In the genomic region with DNA sequence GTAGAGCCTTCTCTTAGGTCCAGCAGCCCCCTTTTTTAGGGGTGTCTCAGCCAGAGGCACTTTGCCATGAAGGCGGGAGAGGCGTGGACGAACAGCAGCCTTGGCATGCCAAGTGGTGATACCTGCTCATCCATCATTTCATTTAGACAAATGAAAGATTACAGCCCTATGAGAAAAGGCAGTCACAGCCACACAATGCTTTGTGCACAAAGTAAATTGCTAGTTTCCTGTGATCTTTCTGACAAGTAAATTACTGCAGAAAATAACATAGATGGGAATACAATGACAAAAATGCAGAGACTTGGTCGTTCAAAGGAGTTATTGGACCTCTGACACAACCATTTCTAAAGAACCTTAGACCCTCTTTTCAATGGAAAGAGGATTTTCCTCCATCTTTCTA, we compare ENCODE assay signal across 18 cellular contexts.
DNase-seq lines count a peak whose midpoint lies in the region; ATAC-seq and TF ChIP-seq lines count a peak whose summit lies in the region.
"Had no signal": no experiment of that assay in that cellular context is flagged by ENCODE, and none has a peak within 500 bp of the region (broad histone marks: within the 10 kb centered on the region; RNA-seq: fewer than 3 reads in every experiment).

No MANE protein-coding gene starts in this region.

- no peaks in the 10 kb centered on the region for H3F3A ChIP-seq in GM23338 (replicated peaks; ENCODE audit: low read depth)

- H3K4me1 ChIP-seq in hepatocyte (ENCODE audit: insufficient read depth) (peaks cover 11% of the 10 kb centered on the region), GM23338 (ENCODE audit: insufficient read depth) (no peaks in the 10 kb centered on the region)

- no peaks in the 10 kb centered on the region for H3K27me3 Mint-ChIP-seq in GM23338 (ENCODE audit: insufficient read depth, low read depth, poor library complexity)
- H3K27me3 Mint-ChIP-seq: B cell had no signal

- 75% methylated on average over 4 of the region's 4 CpGs for WGBS in hepatocyte (ENCODE audit: low lambda C conversion rate, missing lambda C conversion rate)

- H3K9me2 ChIP-seq in hepatocyte (replicated peaks; ENCODE audit: insufficient read depth) = no peaks in the 10 kb centered on the region
- peaks cover 10% of the 10 kb centered on the region for H3K9me2 ChIP-seq in GM23338 (ENCODE audit: insufficient read depth)

- H3K9me3 Mint-ChIP-seq in GM23338 = no peaks in the 10 kb centered on the region

- 0 out of 3 replicates have a peak, but pooled peaks cover 3% of the 10 kb centered on the region for H3K4me1 Mint-ChIP-seq in GM23338
- H3K4me1 Mint-ChIP-seq: B cell had no signal

- H2AFZ ChIP-seq in hepatocyte = no peak overlapping the region
- H2AFZ ChIP-seq in GM23338 = no peak overlapping the region

- H3K79me2 ChIP-seq in hepatocyte = no peaks in the 10 kb centered on the region
- no peaks in the 10 kb centered on the region for H3K79me2 ChIP-seq in GM23338 (replicated peaks; ENCODE audit: insufficient read depth)

- H3K9me3 ChIP-seq in hepatocyte (ENCODE audit: low read depth) = no peaks in the 10 kb centered on the region
- H3K9me3 ChIP-seq: HAP-1 had no signal

- no peak overlapping the region for H3K27ac Mint-ChIP-seq in GM23338
- H3K27ac Mint-ChIP-seq: B cell; CD8-positive, alpha-beta T cell had no signal

- no peak overlapping the region for H3K4me3 Mint-ChIP-seq in GM23338
- H3K4me3 Mint-ChIP-seq: B cell; CD8-positive, alpha-beta T cell had no signal

- peak overlapping the region; percentile 1 for H3K4me2 ChIP-seq in hepatocyte
- H3K4me2 ChIP-seq in GM23338 = no peak overlapping the region

- H3K4me3 ChIP-seq in hepatocyte (no peak overlapping the region), GM23338 (no peak overlapping the region)
- H3K4me3 ChIP-seq: BLaER1 treated with 17β-estradiol and CSF1 and Interleukin-3, amounts not matched to agents 10 nM and 100 nM; GM12878; HAP-1 had no signal

- no peaks in the 10 kb centered on the region for H4K20me1 ChIP-seq in hepatocyte (ENCODE audit: insufficient read depth, poor library complexity, severe bottlenecking)
- H4K20me1 ChIP-seq in GM23338 (replicated peaks; ENCODE audit: insufficient read depth) = no peaks in the 10 kb centered on the region
- H4K20me1 ChIP-seq: BLaER1 treated with 17β-estradiol and CSF1 and Interleukin-3, amounts not matched to agents 10 nM and 100 nM had no signal

- H3K36me3 ChIP-seq in hepatocyte (replicated peaks; ENCODE audit: insufficient read depth, low read depth) (no peaks in the 10 kb centered on the region), GM23338 (ENCODE audit: insufficient read depth) (no peaks in the 10 kb centered on the region)
- H3K36me3 ChIP-seq: BLaER1 treated with 17β-estradiol and CSF1 and Interleukin-3, amounts not matched to agents 10 nM and 100 nM; HAP-1 had no signal

- H3K27ac ChIP-seq in hepatocyte (no peak overlapping the region), GM23338 (ENCODE audit: low read depth) (no peak overlapping the region)
- H3K27ac ChIP-seq: BLaER1 treated with 17β-estradiol and CSF1 and Interleukin-3, amounts not matched to agents 10 nM and 100 nM had no signal

- DNase-seq in COR-L47 (lab: John Stamatoyannopoulos, UW) = peak; percentile 69
- DNase-seq in NCI-H146 (lab: John Stamatoyannopoulos, UW) = peak; percentile 9
- DNase-seq in NCI-H69 (lab: John Stamatoyannopoulos, UW) = peak; percentile 71
- DNase-seq in hepatocyte (ENCODE audit: low spot score) = no peak
- no peak for DNase-seq in GM23338 (ENCODE audit: low spot score)
- DNase-seq in hepatic stellate cell (ENCODE audit: low spot score) = no peak
- DNase-seq in NCI-H1694 treated with DMSO at 0.1 percent for 48 hours (lab: John Stamatoyannopoulos, UW) = no peak
- no peak for DNase-seq in NCI-H446 (lab: John Stamatoyannopoulos, UW)
- DNase-seq: CD8-positive, alpha-beta T cell; DMS 273 treated with DMSO at 0.1 percent for 48 hours; DMS53; DND-41; EL had no signal

- no peaks in the 10 kb centered on the region for H3K27me3 ChIP-seq in hepatocyte
- H3K27me3 ChIP-seq in GM23338 (ENCODE audit: insufficient read depth) = no peaks in the 10 kb centered on the region
- H3K27me3 ChIP-seq: BLaER1 treated with 17β-estradiol and CSF1 and Interleukin-3, amounts not matched to agents 10 nM and 100 nM had no signal

- no peaks in the 10 kb centered on the region for H3K36me3 Mint-ChIP-seq in GM23338 (ENCODE audit: low read depth)
- H3K36me3 Mint-ChIP-seq: CD8-positive, alpha-beta T cell had no signal

- no peak for TF ChIP-seq CTCF in hepatocyte (IDR thresholded peaks at IDR 0.05; ENCODE audit: poor library complexity)
- no peak for TF ChIP-seq CTCF in GM23338 (conservative IDR thresholded peaks at IDR 0.05; ENCODE audit: low read depth in 2 of 2)

- no peak for ATAC-seq in GM23338
- ATAC-seq: CD8-positive, alpha-beta T cell; HepG2 had no signal

TF ChIP-seq in GM23338, 12 proteins besides CTCF, POLR2A, EP300 and RAD21 (continues in another document):
- TF ChIP-seq, protein P1, sequence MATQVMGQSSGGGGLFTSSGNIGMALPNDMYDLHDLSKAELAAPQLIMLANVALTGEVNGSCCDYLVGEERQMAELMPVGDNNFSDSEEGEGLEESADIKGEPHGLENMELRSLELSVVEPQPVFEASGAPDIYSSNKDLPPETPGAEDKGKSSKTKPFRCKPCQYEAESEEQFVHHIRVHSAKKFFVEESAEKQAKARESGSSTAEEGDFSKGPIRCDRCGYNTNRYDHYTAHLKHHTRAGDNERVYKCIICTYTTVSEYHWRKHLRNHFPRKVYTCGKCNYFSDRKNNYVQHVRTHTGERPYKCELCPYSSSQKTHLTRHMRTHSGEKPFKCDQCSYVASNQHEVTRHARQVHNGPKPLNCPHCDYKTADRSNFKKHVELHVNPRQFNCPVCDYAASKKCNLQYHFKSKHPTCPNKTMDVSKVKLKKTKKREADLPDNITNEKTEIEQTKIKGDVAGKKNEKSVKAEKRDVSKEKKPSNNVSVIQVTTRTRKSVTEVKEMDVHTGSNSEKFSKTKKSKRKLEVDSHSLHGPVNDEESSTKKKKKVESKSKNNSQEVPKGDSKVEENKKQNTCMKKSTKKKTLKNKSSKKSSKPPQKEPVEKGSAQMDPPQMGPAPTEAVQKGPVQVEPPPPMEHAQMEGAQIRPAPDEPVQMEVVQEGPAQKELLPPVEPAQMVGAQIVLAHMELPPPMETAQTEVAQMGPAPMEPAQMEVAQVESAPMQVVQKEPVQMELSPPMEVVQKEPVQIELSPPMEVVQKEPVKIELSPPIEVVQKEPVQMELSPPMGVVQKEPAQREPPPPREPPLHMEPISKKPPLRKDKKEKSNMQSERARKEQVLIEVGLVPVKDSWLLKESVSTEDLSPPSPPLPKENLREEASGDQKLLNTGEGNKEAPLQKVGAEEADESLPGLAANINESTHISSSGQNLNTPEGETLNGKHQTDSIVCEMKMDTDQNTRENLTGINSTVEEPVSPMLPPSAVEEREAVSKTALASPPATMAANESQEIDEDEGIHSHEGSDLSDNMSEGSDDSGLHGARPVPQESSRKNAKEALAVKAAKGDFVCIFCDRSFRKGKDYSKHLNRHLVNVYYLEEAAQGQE (IDR thresholded peaks at IDR 0.05; ENCODE audit: unreplicated experiment) = no peak

Comparison
In these comparisons a context has a peak if more than half of its experiments do, and no peak if none do; other contexts are left out.
1. DNase-seq: peak in COR-L47 (single experiment), NCI-H146 (single experiment) and NCI-H69 (single experiment); none in hepatocyte (single experiment), GM23338 (single experiment), hepatic stellate cell (single experiment), NCI-H1694 treated with DMSO at 0.1 percent for 48 hours (single experiment) and NCI-H446 (0 of 2).